Comparison of ENCODE assay signal across 8 cellular contexts in the genomic region with DNA sequence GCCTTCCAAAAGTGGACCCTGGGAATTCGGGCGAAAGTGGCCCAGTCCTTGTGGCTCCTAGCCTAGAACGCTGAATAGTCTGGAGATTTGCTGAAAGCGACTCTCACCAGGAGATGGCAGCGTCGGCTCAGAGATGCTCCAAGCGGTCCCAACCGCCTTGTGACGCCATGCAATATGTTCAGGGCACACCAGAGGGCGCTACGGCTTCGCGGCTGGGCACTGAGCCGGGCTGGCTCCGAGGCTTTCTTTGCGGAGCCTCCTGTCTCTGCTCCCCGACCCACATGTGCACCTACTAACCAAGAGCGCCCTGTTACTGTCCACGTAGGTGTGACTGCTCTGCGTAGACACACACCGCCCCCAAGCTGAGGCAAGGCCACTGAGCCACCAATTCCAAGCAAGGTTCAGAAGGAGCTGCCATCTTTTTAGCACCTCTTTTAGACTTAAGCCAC. TPM values are rescaled to one million over a fixed set of nuclear protein-coding genes. Genes with fewer than 3 reads are reported as not detected.
DNase-seq lines count a peak whose midpoint lies in the region; ATAC-seq and TF ChIP-seq lines count a peak whose summit lies in the region.

No MANE protein-coding gene starts in this region.

- no peak overlapping the region for H3K27ac ChIP-seq in endodermal cell (ENCODE audit: low read depth, low read length)

- H3K4me1 ChIP-seq in Caco-2 = peaks cover 7% of the 10 kb centered on the region; the same call in 1 of the 2 replicates
- peaks cover 6% of the 10 kb centered on the region for H3K4me1 ChIP-seq in endodermal cell (ENCODE audit: control insufficient read depth, insufficient read depth, low read length)
- H3K4me1 ChIP-seq in mucosa of descending colon (ENCODE audit: low read depth) = no peaks in the 10 kb centered on the region

- H3K9ac ChIP-seq in endodermal cell (ENCODE audit: extremely low read depth, low read length, poor library complexity, severe bottlenecking) = no peak overlapping the region

- H3K4me1 Mint-ChIP-seq in Caco-2 (ENCODE audit: low read depth, unreplicated experiment) (peaks cover 28% of the 10 kb centered on the region), endodermal cell (peaks cover 43% of the 10 kb centered on the region)

- POLR2A ChIA-PET in Caco-2 (lab: Charles Lee) = no interaction called here

- WGBS in endodermal cell (ENCODE audit: insufficient coverage in 1 of 2, insufficient read length in 1 of 2), 2 experiments = 5 to 6% methylated on average over 10 to 21 of the region's 21 CpGs

- H3K36me3 ChIP-seq in Caco-2 (ENCODE audit: control insufficient read depth, insufficient read depth, low read length) (no peaks in the 10 kb centered on the region), endodermal cell (ENCODE audit: control insufficient read depth, insufficient read depth, low read length) (no peaks in the 10 kb centered on the region), mucosa of descending colon (ENCODE audit: low read depth) (no peaks in the 10 kb centered on the region)

- H3K36me3 Mint-ChIP-seq in Caco-2 (ENCODE audit: insufficient read depth, unreplicated experiment) (no peaks in the 10 kb centered on the region), endodermal cell (ENCODE audit: low read depth) (no peaks in the 10 kb centered on the region)

- ATAC-seq in GM21367 (IDR thresholded peaks at IDR 0.05; ENCODE audit: unreplicated experiment) = peak; percentile 98
- peak; percentile 100 for ATAC-seq in mucosa of descending colon

- BruUV-seq in Caco-2 (replicated peaks; lab: Mats Ljungman, UMichigan) = no TSS peak

- H3K27ac Mint-ChIP-seq in Caco-2 (ENCODE audit: unreplicated experiment) = no peak overlapping the region
- H3K27ac Mint-ChIP-seq in endodermal cell = no peak overlapping the region

- H3K9me3 Mint-ChIP-seq in Caco-2 (ENCODE audit: unreplicated experiment) (no peaks in the 10 kb centered on the region), endodermal cell (no peaks in the 10 kb centered on the region)

- H3K27me3 ChIP-seq in Caco-2 (replicated peaks; ENCODE audit: control insufficient read depth, insufficient read depth, low read length) (no peaks in the 10 kb centered on the region), endodermal cell (ENCODE audit: control insufficient read depth, insufficient read depth, low read length, poor library complexity, severe bottlenecking) (peaks cover 8% of the 10 kb centered on the region)

- TF ChIP-seq CTCF in Caco-2 (IDR thresholded peaks at IDR 0.05; ENCODE audit: insufficient read depth in 1 of 2, low read depth in 1 of 2, low read length in 1 of 2, severe bottlenecking in 1 of 2, unreplicated experiment in 1 of 2) (peak; percentile 99 to 100), endodermal cell (conservative IDR thresholded peaks at IDR 0.05) (peak; percentile 100), mucosa of descending colon (IDR thresholded peaks at IDR 0.05) (peak; percentile 95)

- intact Hi-C loops in Caco-2 (cut with micrococcal nuclease; ENCODE audit: unreplicated experiment) = loop anchor here (1.0 to 5.0 kb wide), 9 partner anchors 53 to 424 kb away; no protein-coding TSS in a partner anchor
- intact Hi-C loops in mucosa of descending colon (cut with DNase I, micrococcal nuclease) = loop anchor here (1.0 to 5.0 kb wide), 2 partner anchors 346 to 348 kb away; no protein-coding TSS in a partner anchor

- CTCF ChIA-PET in Caco-2 (lab: Charles Lee) = interaction anchor here (3.5 kb wide), 1 partner anchor 347 kb away, joined by 47 read pairs; no protein-coding TSS in a partner anchor

- H3K27me3 Mint-ChIP-seq in Caco-2 (ENCODE audit: insufficient read depth, unreplicated experiment) (peaks cover 2% of the 10 kb centered on the region), endodermal cell (ENCODE audit: insufficient read depth) (no peaks in the 10 kb centered on the region)

- H3K4me3 ChIP-seq in Caco-2 (ENCODE audit: low read depth, low read length) (no peak overlapping the region), endodermal cell (ENCODE audit: low read length) (no peak overlapping the region), mucosa of descending colon (no peak overlapping the region)

- DNase-seq in Caco-2 (peak; percentile 86 to 93), HPDE6-E6E7 (ENCODE audit: extremely low spot score) (peak; percentile 80), endodermal cell (peak; percentile 97), mucosa of descending colon (peak; percentile 80 to 92 (median 91))
- peak; percentile 53 for DNase-seq in NK-92 treated with Interleukin-12 subunit alpha and Interleukin-12 subunit beta, amount 100 ng/mL, for 24 hours (lab: John Stamatoyannopoulos, UW)
- peak; percentile 69 to 73 for DNase-seq in activated CD8-positive, alpha-beta memory T cell treated with anti-CD3 and anti-CD28 coated beads for 4 hours (ENCODE audit: low read depth in 2 of 2)
- DNase-seq in stimulated activated CD8-positive, alpha-beta memory T cell treated with anti-CD3 and anti-CD28 coated beads, Interleukin-4, amount 100 ng/mL, for 24 hours (ENCODE audit: low read depth) = peak; percentile 78

- H3K4me3 Mint-ChIP-seq in Caco-2 (ENCODE audit: unreplicated experiment) (peak overlapping the region; percentile 55), endodermal cell (no peak overlapping the region)

- H3K9me3 ChIP-seq in Caco-2 (no peaks in the 10 kb centered on the region), endodermal cell (ENCODE audit: control insufficient read depth, low read length) (no peaks in the 10 kb centered on the region), mucosa of descending colon (no peaks in the 10 kb centered on the region)

RNA-seq across cellular contexts. Expression of a gene that starts 36.9 kb away (rescaled TPM):
- total RNA-seq in Caco-2 (2022) = 4.8 and 8.2 TPM in 2 replicates
- 10 to 100 TPM; 13.6 to 19.9 TPM for total RNA-seq in endodermal cell
- 6.9 TPM for polyA plus RNA-seq in endodermal cell (2013, experiment 1 of 2)
- polyA plus RNA-seq in endodermal cell (2013, experiment 2 of 2) = 8.0 TPM
- 1 to 10 TPM; 1.7 to 6.3 (median 2.7) TPM for total RNA-seq in mucosa of descending colon

RNA-seq across cellular contexts. Expression of a gene that starts 45.1 kb away (rescaled TPM):
- total RNA-seq in Caco-2 (2022) (66.9 and 67.1 TPM in 2 replicates), endodermal cell (10 to 100 TPM; 43.6 to 45.7 TPM), mucosa of descending colon (10 to 100 TPM; 54.8 to 83.8 (median 72.7) TPM)
- polyA plus RNA-seq in endodermal cell (2013, experiment 1 of 2) = 26.8 TPM
- 24.0 TPM for polyA plus RNA-seq in endodermal cell (2013, experiment 2 of 2)
